In the genomic region with DNA sequence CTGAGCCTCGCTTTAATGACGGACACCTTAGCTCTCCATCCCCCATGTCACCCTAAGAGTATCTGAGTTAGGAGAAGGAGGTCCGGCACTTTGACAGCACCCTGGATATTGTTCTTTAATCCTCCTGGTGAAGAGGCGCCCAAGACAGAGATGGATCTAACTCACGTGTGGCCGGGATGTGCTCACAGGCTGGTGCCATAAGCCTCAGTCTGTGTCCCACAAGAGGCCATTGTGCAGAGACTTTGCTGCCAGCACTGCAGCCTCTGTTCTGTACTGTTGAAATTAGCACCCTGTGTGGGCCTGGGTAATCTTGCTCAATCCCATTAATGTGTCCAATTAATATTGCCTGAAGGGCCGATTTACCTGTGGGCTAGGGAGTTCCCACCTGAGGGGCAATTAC, we compare ENCODE assay signal across 36 cellular contexts. TPM values are rescaled to one million over a fixed set of nuclear protein-coding genes. Genes with fewer than 3 reads are reported as not detected.
"Had no signal": no experiment of that assay in that cellular context is flagged by ENCODE, and none has a peak within 500 bp of the region (broad histone marks: within the 10 kb centered on the region; RNA-seq: fewer than 3 reads in every experiment).

No MANE protein-coding gene starts in this region.

- H3K36me3 ChIP-seq: adrenal gland, ascending aorta, brain microvascular endothelial cell, breast epithelium, cardiac muscle cell had no signal

- H3K9me3 ChIP-seq: adrenal gland, ascending aorta, body of pancreas, breast epithelium had no signal

- H3K27ac ChIP-seq: adrenal gland, ascending aorta, body of pancreas, brain microvascular endothelial cell, breast epithelium, cardiac muscle cell had no signal

- H3K27me3 ChIP-seq: adrenal gland, ascending aorta, body of pancreas, brain microvascular endothelial cell, breast epithelium had no signal

- DNase-seq: activated effector memory CD4-positive, alpha-beta T cell treated with anti-CD3 and anti-CD28 coated beads, Interleukin-2, amount 50 U/mL, for 16 hours; activated effector memory CD4-positive, alpha-beta T cell treated with Interleukin-2 at 50 U/mL for 16 hours; activated gamma-delta T cell; activated gamma-delta T cell treated with Interleukin-2 at 50 U/mL for 16 hours; activated naive CD4-positive, alpha-beta T cell; activated naive CD4-positive, alpha-beta T cell treated with anti-CD3 and anti-CD28 coated beads for 36 hours; activated naive CD4-positive, alpha-beta T cell treated with anti-CD3 and anti-CD28 coated beads, Interleukin-2, amount 10 ng/mL, durations not matched to agents 7 days and 5 days; activated naive CD4-positive, alpha-beta T cell treated with anti-CD3 and anti-CD28 coated beads, Interleukin-2, amount 50 U/mL, for 16 hours; activated naive CD4-positive, alpha-beta T cell treated with Interleukin-2 at 50 U/mL for 16 hours; activated naive CD8-positive, alpha-beta T cell treated with anti-CD3 and anti-CD28 coated beads for 36 hours; activated naive CD8-positive, alpha-beta T cell treated with anti-CD3 and anti-CD28 coated beads, Interleukin-2, amount 10 ng/mL, durations not matched to agents 7 days and 5 days; activated naive CD8-positive, alpha-beta T cell treated with anti-CD3 and anti-CD28 coated beads, Interleukin-2, amount 50 U/mL, for 24 hours; activated T-cell treated with anti-CD3 and anti-CD28 coated beads, Interleukin-2, amount 50 U/mL, for 1 hour; activated T-cell treated with anti-CD3 and anti-CD28 coated beads, Interleukin-2, amount 50 U/mL, for 24 hours; activated T-cell treated with anti-CD3 and anti-CD28 coated beads, Interleukin-2, amount 50 U/mL, for 4 hours; activated T-cell treated with anti-CD3 and anti-CD28 coated beads, Interleukin-2, amount 50 U/mL, for 48 hours; activated T-cell treated with anti-CD3 and anti-CD28 coated beads, Interleukin-2, amount 50 U/mL, for 72 hours; adrenal gland; amniotic stem cell; amygdala; anterior cingulate cortex; aorta; body of pancreas; brain microvascular endothelial cell; caudate nucleus; central memory CD4-positive, alpha-beta T cell; cerebellar nuclear complex had no signal

- H3K4me3 ChIP-seq: adrenal gland, ascending aorta, body of pancreas, breast epithelium, cardiac muscle cell had no signal

- H3K4me1 ChIP-seq: adrenal gland, ascending aorta, body of pancreas, breast epithelium had no signal

RNA-seq across cellular contexts. Expression of a gene that starts 37.7 kb away (rescaled TPM):
- total RNA-seq: activated naive CD4-positive, alpha-beta T cell treated with anti-CD3 and anti-CD28 coated beads for 36 hours; activated naive CD4-positive, alpha-beta T cell treated with anti-CD3 and anti-CD28 coated beads, Interleukin-2, amount 50 U/mL, for 72 hours; activated naive CD8-positive, alpha-beta T cell treated with anti-CD3 and anti-CD28 coated beads for 36 hours; activated naive CD8-positive, alpha-beta T cell treated with anti-CD3 and anti-CD28 coated beads, Interleukin-2, amount 10 ng/mL, durations not matched to agents 7 days and 5 days; activated T-cell treated with anti-CD3 and anti-CD28 coated beads, Interleukin-2, amount 50 U/mL, for 4 hours; activated T-cell treated with anti-CD3 and anti-CD28 coated beads, Interleukin-2, amount 50 U/mL, for 72 hours; activated T-helper 1 cell treated with anti-CD3 and anti-CD28 coated beads, Interleukin-12 subunit alpha, Interleukin-12 subunit beta, Interleukin-2, Interleukin-4 antibody, amounts not matched to agents 30 ng/mL and 10 ng/mL and 1 ng/mL, durations not matched to agents 14 hours and 24 hours and 36 hours; activated T-helper 17 cell treated with anti-CD3 and anti-CD28 coated beads, Interleukin-2, amount 50 U/mL, for 72 hours; activated T-helper 2 cell treated with anti-CD3 and anti-CD28 coated beads, Interferon-gamma antibody, Interleukin-2, Interleukin-4, amounts not matched to agents 10 μg/mL and 5 μg/mL and 100 μg/mL, durations not matched to agents 14 hours and 24 hours and 36 hours; ascending aorta; bronchial epithelial cell; cardiac muscle cell; cardiac septum had no signal
